27 cellular contexts compared by ENCODE assay signal in genomic region chr11:19853016-19853415, GRCh38.
DNase-seq lines count a peak whose midpoint lies in the region; ATAC-seq and TF ChIP-seq lines count a peak whose summit lies in the region.
"Had no signal": no experiment of that assay in that cellular context is flagged by ENCODE, and none has a peak within 500 bp of the region (broad histone marks: within the 10 kb centered on the region; RNA-seq: fewer than 3 reads in every experiment).

No MANE protein-coding gene starts in this region.

- H3K4me1 ChIP-seq in upper lobe of left lung, result peaks cover 0 to 9% (median 2%) of the 10 kb centered on the region in 4 donors
- H3K4me1 ChIP-seq: BE2C, esophagus squamous epithelium, upper lobe of right lung had no signal

- H3K4me1 Mint-ChIP-seq in activated T-helper 2 cell treated with anti-CD3 and anti-CD28 coated beads, Interferon-gamma antibody, Interleukin-2, Interleukin-4, amounts not matched to agents 10 μg/mL and 5 μg/mL and 100 μg/mL, durations not matched to agents 14 hours and 24 hours and 36 hours (ENCODE audit: low read depth), result no peaks in the 10 kb centered on the region
- H3K4me1 Mint-ChIP-seq: central memory CD8-positive, alpha-beta T cell; natural killer cell; stimulated activated naive CD8-positive, alpha-beta T cell treated with anti-CD3 and anti-CD28 coated beads, Interleukin-15, amount 100 ng/mL, for 72 hours; T-cell had no signal

- no peaks in the 10 kb centered on the region for H3K36me3 ChIP-seq in upper lobe of left lung
- H3K36me3 ChIP-seq: BE2C, esophagus squamous epithelium, heart right ventricle, pancreas, upper lobe of right lung had no signal

- no peak overlapping the region for H3K27ac ChIP-seq in upper lobe of left lung
- H3K27ac ChIP-seq: esophagus squamous epithelium, heart right ventricle, pancreas, skin epidermis, upper lobe of right lung had no signal

- no peak overlapping the region for H3K4me3 ChIP-seq in upper lobe of left lung
- H3K4me3 ChIP-seq: esophagus squamous epithelium, heart right ventricle, pancreas, skin epidermis, upper lobe of right lung had no signal

- peaks cover 2% of the 10 kb centered on the region for H3K27me3 Mint-ChIP-seq in activated T-helper 2 cell treated with anti-CD3 and anti-CD28 coated beads, Interferon-gamma antibody, Interleukin-2, Interleukin-4, amounts not matched to agents 10 μg/mL and 5 μg/mL and 100 μg/mL, durations not matched to agents 14 hours and 24 hours and 36 hours (ENCODE audit: low read depth)

- no peaks in the 10 kb centered on the region for H3K36me3 Mint-ChIP-seq in activated T-helper 2 cell treated with anti-CD3 and anti-CD28 coated beads, Interferon-gamma antibody, Interleukin-2, Interleukin-4, amounts not matched to agents 10 μg/mL and 5 μg/mL and 100 μg/mL, durations not matched to agents 14 hours and 24 hours and 36 hours (ENCODE audit: low read depth)
- H3K36me3 Mint-ChIP-seq: natural killer cell, T-cell had no signal

- 87 to 88% methylated on average over 2 of the region's 2 CpGs for WGBS in upper lobe of left lung, 2 donors

- no peak overlapping the region for H3K4me3 Mint-ChIP-seq in activated T-helper 2 cell treated with anti-CD3 and anti-CD28 coated beads, Interferon-gamma antibody, Interleukin-2, Interleukin-4, amounts not matched to agents 10 μg/mL and 5 μg/mL and 100 μg/mL, durations not matched to agents 14 hours and 24 hours and 36 hours (ENCODE audit: low read depth)
- H3K4me3 Mint-ChIP-seq: central memory CD8-positive, alpha-beta T cell; natural killer cell; stimulated activated naive CD8-positive, alpha-beta T cell treated with anti-CD3 and anti-CD28 coated beads, Interleukin-15, amount 100 ng/mL, for 72 hours; T-cell had no signal

- no peaks in the 10 kb centered on the region for H3K9me3 ChIP-seq in upper lobe of left lung
- H3K9me3 ChIP-seq: BE2C, esophagus squamous epithelium, pancreas, upper lobe of right lung had no signal

- no peak for TF ChIP-seq POLR2A in upper lobe of left lung (IDR thresholded peaks at IDR 0.05)

- intact Hi-C loops in activated T-helper 2 cell treated with anti-CD3 and anti-CD28 coated beads, Interferon-gamma antibody, Interleukin-2, Interleukin-4, amounts not matched to agents 10 μg/mL and 5 μg/mL and 100 μg/mL, durations not matched to agents 14 hours and 24 hours and 36 hours (cut with micrococcal nuclease), result no loop called here

- no peak overlapping the region for H3K27ac Mint-ChIP-seq in activated T-helper 2 cell treated with anti-CD3 and anti-CD28 coated beads, Interferon-gamma antibody, Interleukin-2, Interleukin-4, amounts not matched to agents 10 μg/mL and 5 μg/mL and 100 μg/mL, durations not matched to agents 14 hours and 24 hours and 36 hours
- H3K27ac Mint-ChIP-seq: natural killer cell; stimulated activated naive CD8-positive, alpha-beta T cell treated with anti-CD3 and anti-CD28 coated beads, Interleukin-15, amount 100 ng/mL, for 72 hours; T-cell had no signal

- no peak for TF ChIP-seq EP300 in upper lobe of left lung (IDR thresholded peaks at IDR 0.05)

- no peak for TF ChIP-seq CTCF in upper lobe of left lung (IDR thresholded peaks at IDR 0.05)

- ATAC-seq in HG02852 (IDR thresholded peaks at IDR 0.05; ENCODE audit: unreplicated experiment) (no peak), GM18873 (IDR thresholded peaks at IDR 0.05; ENCODE audit: low FRiP score, unreplicated experiment) (no peak), upper lobe of left lung (ENCODE audit: low FRiP score in 2 of 2) (no peak)
- ATAC-seq: natural killer cell; pancreas; Right ventricle myocardium inferior; stimulated activated naive CD8-positive, alpha-beta T cell treated with anti-CD3 and anti-CD28 coated beads, Interleukin-15, amount 100 ng/mL, for 72 hours; T-cell had no signal

- H3K9me3 Mint-ChIP-seq in activated T-helper 2 cell treated with anti-CD3 and anti-CD28 coated beads, Interferon-gamma antibody, Interleukin-2, Interleukin-4, amounts not matched to agents 10 μg/mL and 5 μg/mL and 100 μg/mL, durations not matched to agents 14 hours and 24 hours and 36 hours, result no peaks in the 10 kb centered on the region
- H3K9me3 Mint-ChIP-seq: central memory CD8-positive, alpha-beta T cell; natural killer cell had no signal

- DNase-seq in EH (ENCODE audit: low read depth) (peak; percentile 64), HS-5 (ENCODE audit: low read depth) (peak; percentile 18), astrocyte of the hippocampus (ENCODE audit: low read depth, low spot score) (peak; percentile 39), kidney tubule cell (ENCODE audit: low spot score) (peak; percentile 62), upper lobe of left lung (no peak)
- no peak for DNase-seq in activated T-helper 2 cell treated with anti-CD3 and anti-CD28 coated beads, Interferon-gamma antibody, Interleukin-2, Interleukin-4, amounts not matched to agents 10 μg/mL and 5 μg/mL and 100 μg/mL, durations not matched to agents 14 hours and 24 hours and 36 hours (ENCODE audit: low spot score)
- DNase-seq: activated CD4-positive, alpha-beta T cell treated with anti-CD3 and anti-CD28 coated beads, Interleukin-2, amount 50 U/mL, for 1 hour; activated CD8-positive, alpha-beta memory T cell treated with anti-CD3 and anti-CD28 coated beads, Interleukin-2, amount 50 U/mL, for 4 hours; activated gamma-delta T cell; BE2C; effector CD4-positive, alpha-beta T cell; esophagus squamous epithelium; heart right ventricle; MM.1S; natural killer cell; NCI-H146; NCI-H226; pancreas; stimulated activated CD4-positive, alpha-beta T cell treated with anti-CD3 and anti-CD28 coated beads, Interleukin-2, amount 100 ng/mL, for 48 hours; stimulated activated naive CD8-positive, alpha-beta T cell treated with anti-CD3 and anti-CD28 coated beads, Interleukin-15, amount 100 ng/mL, for 72 hours; T-cell; upper lobe of right lung had no signal

- H3K27me3 ChIP-seq in upper lobe of left lung, result no peaks in the 10 kb centered on the region
- H3K27me3 ChIP-seq: BE2C, esophagus squamous epithelium, heart right ventricle, pancreas, upper lobe of right lung had no signal

Comparison
In these comparisons a context has a peak if more than half of its experiments do, and no peak if none do; other contexts are left out.
1. DNase-seq: peak in EH (single experiment), HS-5 (single experiment), astrocyte of the hippocampus (single experiment) and kidney tubule cell (single experiment); none in activated T-helper 2 cell treated with anti-CD3 and anti-CD28 coated beads, Interferon-gamma antibody, Interleukin-2, Interleukin-4, amounts not matched to agents 10 μg/mL and 5 μg/mL and 100 μg/mL, durations not matched to agents 14 hours and 24 hours and 36 hours (single experiment) and upper lobe of left lung (0 of 2).